Comparison of ENCODE assay signal across 9 cellular contexts in the genomic region with DNA sequence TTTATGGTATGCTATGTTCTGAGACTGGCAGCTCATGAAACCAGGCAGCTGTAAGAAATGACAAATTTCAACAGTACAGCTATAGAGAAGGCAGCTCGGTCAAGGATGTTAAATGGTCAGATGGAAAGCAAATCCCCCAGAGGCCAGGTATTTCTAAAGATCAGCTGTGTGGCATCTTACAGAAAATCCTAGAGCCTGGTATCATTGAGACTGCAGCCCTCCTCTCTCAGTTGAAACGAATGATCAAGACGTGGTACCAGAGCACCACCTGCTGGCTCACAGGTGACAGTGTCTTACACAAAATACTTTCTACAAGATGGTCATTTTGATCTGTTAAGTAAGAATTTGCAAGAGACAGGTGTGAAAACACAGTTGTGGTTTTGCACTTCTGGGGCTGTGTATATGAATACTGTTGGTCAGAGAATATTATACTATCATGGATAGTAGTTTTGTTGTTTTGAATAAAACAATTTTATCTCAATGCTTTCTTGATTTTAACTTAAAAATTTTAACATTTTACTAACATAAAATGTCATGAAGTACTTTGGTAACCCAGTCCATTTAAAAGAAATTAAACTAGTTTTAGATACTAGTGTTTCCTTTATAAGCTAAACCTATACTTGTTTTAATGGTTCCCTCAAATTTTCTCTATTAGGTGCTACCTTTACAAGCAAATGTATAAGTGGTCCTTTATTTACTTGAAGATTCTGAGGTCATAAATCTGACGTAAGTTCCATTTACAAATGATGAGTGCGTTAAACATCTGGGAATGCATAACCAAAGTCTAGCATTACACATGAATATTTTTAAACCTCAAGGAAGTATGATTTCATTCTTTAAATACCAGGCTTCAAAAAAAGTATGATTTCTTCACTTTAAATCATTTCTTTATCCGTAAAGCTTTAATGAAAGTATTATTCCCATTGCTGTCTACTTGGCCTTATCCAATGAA.
DNase-seq lines count a peak whose midpoint lies in the region; ATAC-seq, FAIRE-seq and TF ChIP-seq lines count a peak whose summit lies in the region.
"Had no signal": no experiment of that assay in that cellular context is flagged by ENCODE, and none has a peak within 500 bp of the region (broad histone marks: within the 10 kb centered on the region; RNA-seq: fewer than 3 reads in every experiment).

No MANE protein-coding gene starts in this region.

- peak; percentile 94 for FAIRE-seq in D721Med (lab: Jason Lieb, UNC)

- H3K4me1 Mint-ChIP-seq in nephron progenitor cell = peaks cover 47% of the 10 kb centered on the region

- H3K27me3 Mint-ChIP-seq in nephron progenitor cell (ENCODE audit: low read depth, poor library complexity) = no peaks in the 10 kb centered on the region

- H3K4me3 ChIP-seq in tibial artery = no peak overlapping the region

- no peaks in the 10 kb centered on the region for H3K27me3 ChIP-seq in tibial artery

- TF ChIP-seq CTCF in D721Med (IDR thresholded peaks at IDR 0.05; ENCODE audit: insufficient read depth, missing control alignments) (peak; percentile 98), nephron progenitor cell (IDR thresholded peaks at IDR 0.05) (peak; percentile 90), tibial artery (IDR thresholded peaks at IDR 0.05) (peak; percentile 79 to 86)

- no peaks in the 10 kb centered on the region for H3K9me3 Mint-ChIP-seq in nephron progenitor cell

- H3K9me3 ChIP-seq in tibial artery = no peaks in the 10 kb centered on the region

- intact Hi-C loops in tibial artery (cut with DNase I; ENCODE audit: low total_unique reads) = loop anchor here (5.0 kb wide), 1 partner anchor 401 kb away; no protein-coding TSS in a partner anchor

- peak overlapping the region; percentile 19 to 54 for H3K27ac ChIP-seq in tibial artery

- no peak for DNase-seq in D721Med (ENCODE audit: insufficient read length, low spot score)
- peak; percentile 66 for DNase-seq in NCI-H82 treated with DMSO at 0.1 percent for 48 hours (lab: John Stamatoyannopoulos, UW; ENCODE audit: unreplicated experiment)
- peak; percentile 12 for DNase-seq in activated T-cell treated with anti-CD3 and anti-CD28 coated beads for 1 hour (ENCODE audit: low read depth)
- peak; percentile 98 for DNase-seq in fibroblast of peridontal ligament (ENCODE audit: extremely low read depth)
- DNase-seq in nephron progenitor cell = peak; percentile 78
- DNase-seq in tibial artery = peak in 1 of 2 donors; percentile 80

- H3K36me3 ChIP-seq in tibial artery = no peaks in the 10 kb centered on the region

- ATAC-seq in GM19397 (IDR thresholded peaks at IDR 0.05; ENCODE audit: unreplicated experiment) (peak; percentile 76), HG03460 (IDR thresholded peaks at IDR 0.05; ENCODE audit: unreplicated experiment) (peak; percentile 71)

- H3K36me3 Mint-ChIP-seq in nephron progenitor cell (ENCODE audit: low read depth) = no peaks in the 10 kb centered on the region
- H3K36me3 Mint-ChIP-seq: activated naive CD8-positive, alpha-beta T cell had no signal

- H3K4me3 Mint-ChIP-seq in nephron progenitor cell = no peak overlapping the region
- H3K4me3 Mint-ChIP-seq: activated naive CD8-positive, alpha-beta T cell had no signal

- H3K4me1 ChIP-seq in tibial artery = peaks cover 0 to 74% (median 19%) of the 10 kb centered on the region in 4 donors

- H3K27ac Mint-ChIP-seq in nephron progenitor cell = no peak overlapping the region
- H3K27ac Mint-ChIP-seq: activated naive CD8-positive, alpha-beta T cell had no signal
